ENCODE assay signal across 8 cellular contexts in the genomic region with DNA sequence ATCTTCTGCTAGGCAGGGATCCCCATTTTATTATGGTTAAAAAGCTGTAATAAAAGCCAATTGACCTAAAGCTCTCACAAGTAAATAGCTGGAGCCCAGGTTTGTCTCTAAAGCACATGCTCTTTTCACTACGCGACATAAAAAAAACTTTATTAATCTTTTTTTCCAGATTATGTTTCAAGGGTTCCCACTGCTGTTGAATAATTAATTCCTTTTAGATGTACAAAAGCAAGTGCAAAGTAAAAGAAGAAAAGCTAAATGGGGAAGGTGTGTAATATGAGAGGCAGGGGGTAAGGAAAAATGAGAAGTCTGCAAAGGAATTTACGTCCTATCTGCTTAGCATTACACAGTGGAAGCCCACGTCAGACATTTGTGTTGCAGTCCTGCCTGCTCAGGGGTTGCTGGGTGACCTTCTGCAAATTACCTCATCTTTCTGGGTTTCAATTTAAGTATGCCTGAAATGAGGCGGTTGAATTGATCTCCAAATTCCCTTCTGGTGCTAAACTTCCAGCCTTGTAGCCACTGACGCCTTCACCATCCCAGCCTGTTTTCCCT. TPM values are rescaled to one million over a fixed set of nuclear protein-coding genes. Genes with fewer than 3 reads are reported as not detected.
DNase-seq lines count a peak whose midpoint lies in the region; ATAC-seq and TF ChIP-seq lines count a peak whose summit lies in the region.

No MANE protein-coding gene starts in this region.

- peak overlapping the region; percentile 90 for H4K91ac ChIP-seq in trophoblast cell (ENCODE audit: low read depth, low read length)

- H3K4me3 Mint-ChIP-seq in activated naive CD4-positive, alpha-beta T cell treated with anti-CD3 and anti-CD28 coated beads for 36 hours = peak overlapping the region; percentile 99

- peak overlapping the region; percentile 96 for H2BK5ac ChIP-seq in trophoblast cell (ENCODE audit: low read depth, low read length, poor library complexity)

- peak overlapping the region; percentile 95 for H3K27ac ChIP-seq in cardiac muscle cell
- H3K27ac ChIP-seq in trophoblast cell (ENCODE audit: low read depth, low read length) = peak overlapping the region; percentile 98

- peak overlapping the region; percentile 89 for H2AFZ ChIP-seq in trophoblast cell (ENCODE audit: insufficient read depth, low read length, poor library complexity)

- H3K79me2 ChIP-seq in trophoblast cell (ENCODE audit: control insufficient read depth, insufficient read depth, low read length, poor library complexity) = peaks cover 13% of the 10 kb centered on the region

- peaks cover 37% of the 10 kb centered on the region for H3K36me3 Mint-ChIP-seq in activated naive CD4-positive, alpha-beta T cell treated with anti-CD3 and anti-CD28 coated beads for 36 hours (ENCODE audit: low read depth)

- peak overlapping the region; percentile 78 for H3K4me2 ChIP-seq in trophoblast cell (ENCODE audit: low read length)

- H2BK120ac ChIP-seq in trophoblast cell (ENCODE audit: insufficient read depth, low read length, poor library complexity) = peak overlapping the region; percentile 92

- no peaks in the 10 kb centered on the region for H3K27me3 Mint-ChIP-seq in activated naive CD4-positive, alpha-beta T cell treated with anti-CD3 and anti-CD28 coated beads for 36 hours (ENCODE audit: low read depth)

- H3K4me1 Mint-ChIP-seq in activated naive CD4-positive, alpha-beta T cell treated with anti-CD3 and anti-CD28 coated beads for 36 hours (ENCODE audit: low read depth) = peaks cover 30% of the 10 kb centered on the region

- peak overlapping the region; percentile 92 for H3K9ac ChIP-seq in trophoblast cell (ENCODE audit: low read length)

- peak overlapping the region; percentile 100 for H3K27ac Mint-ChIP-seq in activated naive CD4-positive, alpha-beta T cell treated with anti-CD3 and anti-CD28 coated beads for 36 hours

- peak overlapping the region; percentile 96 for H4K8ac ChIP-seq in trophoblast cell (ENCODE audit: low read depth, low read length)

- TF ChIP-seq CTCF in cardiac muscle cell (IDR thresholded peaks at IDR 0.05; ENCODE audit: low read depth, low read length) = no peak

- peaks cover 3% of the 10 kb centered on the region for H3K4me1 ChIP-seq in cardiac muscle cell (ENCODE audit: low read depth)
- peaks cover 5% of the 10 kb centered on the region in 2 experiments for H3K4me1 ChIP-seq in trophoblast cell (ENCODE audit: control insufficient read depth in 1 of 2, insufficient read depth in 2 of 2, low read length in 2 of 2)

- H3K4me3 ChIP-seq in cardiac muscle cell = peak overlapping the region; percentile 81
- peak overlapping the region; percentile 72 for H3K4me3 ChIP-seq in trophoblast cell (ENCODE audit: low read depth, low read length)

- H3K79me1 ChIP-seq in trophoblast cell (ENCODE audit: low read length) = peaks cover 22% of the 10 kb centered on the region

- peak overlapping the region; percentile 70 for H3K4ac ChIP-seq in trophoblast cell (ENCODE audit: low read depth, low read length)

- H3K18ac ChIP-seq in trophoblast cell (ENCODE audit: low read length) = peak overlapping the region; percentile 76

- H3K9me3 ChIP-seq in cardiac muscle cell (ENCODE audit: low read depth) (no peaks in the 10 kb centered on the region), trophoblast cell (ENCODE audit: insufficient read depth, low read depth, low read length) (no peaks in the 10 kb centered on the region)

- H3K27me3 ChIP-seq in cardiac muscle cell (no peaks in the 10 kb centered on the region), trophoblast cell (ENCODE audit: insufficient read depth, low read length) (no peaks in the 10 kb centered on the region)

- ATAC-seq in HG02870 (IDR thresholded peaks at IDR 0.05; ENCODE audit: unreplicated experiment) = peak; percentile 34

- H3K9me3 Mint-ChIP-seq in activated naive CD4-positive, alpha-beta T cell treated with anti-CD3 and anti-CD28 coated beads for 36 hours = no peaks in the 10 kb centered on the region

- peak; percentile 25 for DNase-seq in activated T-cell treated with anti-CD3 and anti-CD28 coated beads for 48 hours (ENCODE audit: low read depth)
- DNase-seq in activated T-cell treated with anti-CD3 and anti-CD28 coated beads for 4 hours = no peak
- DNase-seq in NCI-H82 (lab: John Stamatoyannopoulos, UW) = peak; percentile 59
- DNase-seq in activated naive CD4-positive, alpha-beta T cell treated with anti-CD3 and anti-CD28 coated beads for 36 hours = peak; percentile 73
- DNase-seq in cardiac muscle cell (ENCODE audit: low read depth in 1 of 2, low spot score in 1 of 2) = peak; percentile 67 to 94
- peak; percentile 72 to 82 for DNase-seq in trophoblast cell
- no peak for DNase-seq in NCI-H1092 treated with DMSO at 0.1 percent for 48 hours (lab: John Stamatoyannopoulos, UW)

- no peak overlapping the region for H2BK12ac ChIP-seq in trophoblast cell (ENCODE audit: low read length)

- no peaks in the 10 kb centered on the region for H3K36me3 ChIP-seq in cardiac muscle cell
- H3K36me3 ChIP-seq in trophoblast cell (ENCODE audit: control insufficient read depth in 1 of 2, insufficient read depth in 2 of 2, low read length in 2 of 2) = no peaks in the 10 kb centered on the region

- peak overlapping the region; percentile 94 for H3K14ac ChIP-seq in trophoblast cell (ENCODE audit: low read length)

- intact Hi-C loops in activated naive CD4-positive, alpha-beta T cell treated with anti-CD3 and anti-CD28 coated beads for 36 hours (cut with micrococcal nuclease) = loop anchor here (1.0 to 5.0 kb wide), 10 partner anchors 40 to 1145 kb away; partner anchors contain the start of genes NAB1, NEMP2, STAT1 and STAT4

- H4K12ac ChIP-seq in trophoblast cell (ENCODE audit: low read depth, low read length) = peak overlapping the region; percentile 79

- no CpG with 5 or more reads among the region's 6 CpGs for WGBS in trophoblast cell (ENCODE audit: extremely low coverage, insufficient coverage, insufficient read length)

- CTCF ChIA-PET in activated naive CD4-positive, alpha-beta T cell treated with anti-CD3 and anti-CD28 coated beads for 36 hours (lab: Charles Lee) = interaction anchor here (0.7 to 1.6 kb wide), 5 partner anchors 28 to 626 kb away, joined by 3 to 5 read pairs (median 3); no protein-coding TSS in a partner anchor

- H3K23ac ChIP-seq in trophoblast cell (ENCODE audit: low read length) = no peak overlapping the region

- H2AK5ac ChIP-seq in trophoblast cell (ENCODE audit: low read length) = no peak overlapping the region

RNA-seq across cellular contexts. Expression of gene NABP1, which starts 0.8 kb away (rescaled TPM):
- 100 to 1,000 TPM in 1 of 2 experiments, 10 to 100 TPM in 1; 97.5 to 101 TPM for total RNA-seq in activated naive CD4-positive, alpha-beta T cell treated with anti-CD3 and anti-CD28 coated beads for 36 hours
- 5.2 and 5.4 TPM in 2 replicates for total RNA-seq in cardiac muscle cell
- 1.2 and 8.7 TPM in 2 replicates for polyA plus RNA-seq in cardiac muscle cell
- polyA plus RNA-seq in trophoblast cell (2013) = 101 and 113 TPM in 2 replicates

Comparison
In these comparisons a context has a peak if more than half of its experiments do, and no peak if none do; other contexts are left out.
1. DNase-seq: peak in activated T-cell treated with anti-CD3 and anti-CD28 coated beads for 48 hours (single experiment), NCI-H82 (single experiment), activated naive CD4-positive, alpha-beta T cell treated with anti-CD3 and anti-CD28 coated beads for 36 hours (single experiment), cardiac muscle cell (2 of 2) and trophoblast cell (2 of 2); none in activated T-cell treated with anti-CD3 and anti-CD28 coated beads for 4 hours (single experiment) and NCI-H1092 treated with DMSO at 0.1 percent for 48 hours (single experiment).
2. RNA of gene NABP1, which starts 0.8 kb away (total RNA-seq): 97.5 to 101 TPM in activated naive CD4-positive, alpha-beta T cell treated with anti-CD3 and anti-CD28 coated beads for 36 hours; 5.2 to 5.4 TPM in cardiac muscle cell; every median in the first group is over 10 times any median in the second.